ENCODE assay signal across 8 cellular contexts in genomic region chr6:148760568-148761531, GRCh38. TPM values are rescaled to one million over a fixed set of nuclear protein-coding genes. Genes with fewer than 3 reads are reported as not detected.
DNase-seq lines count a peak whose midpoint lies in the region; ATAC-seq, FAIRE-seq and TF ChIP-seq lines count a peak whose summit lies in the region.

No MANE protein-coding gene starts in this region.

- no peak overlapping the region; the same call in 1 of the 2 replicates for H3K18ac ChIP-seq in H1 (ENCODE audit: extremely low read depth, low read length)

- H3K4me1 ChIP-seq in CD8-positive, alpha-beta memory T cell (ENCODE audit: insufficient read depth, low read length): peaks cover 34% of the 10 kb centered on the region
- peaks cover 7 to 18% (median 18%) of the 10 kb centered on the region in 4 experiments for H3K4me1 ChIP-seq in H1 (replicated peaks in 1 of 4; ENCODE audit: control insufficient read depth in 3 of 4, insufficient read depth in 4 of 4, low read length in 3 of 4)

- FAIRE-seq in H1 (lab: Jason Lieb, UNC): no peak

- H3K27me3 ChIP-seq in CD8-positive, alpha-beta memory T cell (ENCODE audit: insufficient read depth, low read length, poor library complexity, severe bottlenecking): no peaks in the 10 kb centered on the region
- no peaks in the 10 kb centered on the region for H3K27me3 ChIP-seq in H1 (replicated peaks in 1 of 4; ENCODE audit: control insufficient read depth in 3 of 4, extremely low read depth in 1 of 4, insufficient read depth in 3 of 4, low read length in 3 of 4)

- H2AK5ac ChIP-seq in H1 (ENCODE audit: low read depth, low read length): no peak overlapping the region; the same call in 1 of the 2 replicates

- intact Hi-C loops in activated CD4-positive, alpha-beta memory T cell treated with anti-CD3 and anti-CD28 coated beads for 36 hours (cut with micrococcal nuclease): loop anchor here (5.0 kb wide), 2 partner anchors 271 to 614 kb away; no protein-coding TSS in a partner anchor

- H4K91ac ChIP-seq in H1 (replicated peaks; ENCODE audit: insufficient read length, low read length): no peak overlapping the region

- peak overlapping the region; percentile 51 for H3K4me3 ChIP-seq in CD8-positive, alpha-beta memory T cell (ENCODE audit: low read length)
- no peak overlapping the region for H3K4me3 ChIP-seq in H1 (ENCODE audit: extremely low read depth in 1 of 4, insufficient read depth in 2 of 4, low read depth in 3 of 4, low read length in 4 of 4)

- H3K14ac ChIP-seq in H1 (ENCODE audit: insufficient read length): no peak overlapping the region

- no peak overlapping the region for H3K4ac ChIP-seq in H1 (replicated peaks; ENCODE audit: insufficient read length, low read depth, low read length)

- H3K27me3 Mint-ChIP-seq in CD8-positive, alpha-beta memory T cell: peaks cover 0 to 3% of the 10 kb centered on the region in 2 donors
- H3K27me3 Mint-ChIP-seq in activated CD4-positive, alpha-beta memory T cell treated with anti-CD3 and anti-CD28 coated beads for 36 hours: peaks cover 8% of the 10 kb centered on the region

- H3K4me3 Mint-ChIP-seq in CD8-positive, alpha-beta memory T cell: peak overlapping the region; percentile 67 to 93 (median 80)
- peak overlapping the region; percentile 65 for H3K4me3 Mint-ChIP-seq in activated CD4-positive, alpha-beta memory T cell treated with anti-CD3 and anti-CD28 coated beads for 36 hours

- peak in 1 of 2 experiments; percentile 10; a peak in 1 of 4 replicates for TF ChIP-seq RAD21 in H1 (IDR thresholded peaks at IDR 0.05 in 1 of 2, conservative IDR thresholded peaks at IDR 0.05 in 1 of 2; ENCODE audit: low read depth in 2 of 2, low read length in 2 of 2)

- H3K23ac ChIP-seq in H1 (ENCODE audit: insufficient read length): no peak overlapping the region

- no peak overlapping the region for H2BK120ac ChIP-seq in H1 (replicated peaks; ENCODE audit: low read depth, low read length)

- peaks cover 9% of the 10 kb centered on the region for H3K79me1 ChIP-seq in H1 (ENCODE audit: low read depth, low read length)

- ATAC-seq in GM21529 (IDR thresholded peaks at IDR 0.05; ENCODE audit: unreplicated experiment): peak; percentile 43

- H3K23me2 ChIP-seq in H1 (ENCODE audit: low read depth, low read length): no peaks in the 10 kb centered on the region

- no peak overlapping the region for H3K56ac ChIP-seq in H1 (replicated peaks; ENCODE audit: insufficient read length, low read depth, low read length)

- peaks cover 15 to 94% of the 10 kb centered on the region in 2 experiments for H3K79me2 ChIP-seq in H1 (ENCODE audit: control insufficient read depth in 1 of 2, insufficient read depth in 2 of 2, low read length in 2 of 2)

- peak in 1 of 2 experiments; percentile 33; a peak in 1 of 3 replicates for TF ChIP-seq POLR2A in H1 (IDR thresholded peaks at IDR 0.05; ENCODE audit: control extremely low read depth in 1 of 2, low read depth in 2 of 2, low read length in 2 of 2)

- no peaks in the 10 kb centered on the region for H3K36me3 ChIP-seq in CD8-positive, alpha-beta memory T cell (ENCODE audit: insufficient read depth, low read length)
- no peaks in the 10 kb centered on the region for H3K36me3 ChIP-seq in H1 (ENCODE audit: control insufficient read depth in 2 of 4, insufficient read depth in 4 of 4, low read length in 3 of 4)

- WGBS in H1 (ENCODE audit: extremely low coverage in 1 of 2, insufficient coverage in 1 of 2, insufficient read length in 1 of 2, insufficient replicate concordance in 2 of 2, low coverage in 1 of 2, low lambda C conversion rate in 2 of 2, missing lambda C conversion rate in 1 of 2), 2 experiments: 57% methylated on average over 14 of the region's 14 CpGs; no CpG with 5 or more reads in 1 of the 2 experiments

- peak overlapping the region; percentile 90 to 98 (median 95) for H3K27ac Mint-ChIP-seq in CD8-positive, alpha-beta memory T cell
- peak overlapping the region; percentile 88 for H3K27ac Mint-ChIP-seq in activated CD4-positive, alpha-beta memory T cell treated with anti-CD3 and anti-CD28 coated beads for 36 hours

- no peak overlapping the region for H2BK20ac ChIP-seq in H1 (ENCODE audit: low read length)

- CTCF ChIA-PET in CD8-positive, alpha-beta memory T cell (lab: Charles Lee): interaction anchor here (0.9 to 5.7 kb wide), 3 partner anchors 9 to 20 kb away, joined by 4 to 46 read pairs (median 7); partner anchors contain the start of gene UST
- CTCF ChIA-PET in activated CD4-positive, alpha-beta memory T cell treated with anti-CD3 and anti-CD28 coated beads for 36 hours (lab: Charles Lee): interaction anchor here (0.7 to 2.0 kb wide), 8 partner anchors 10 to 742 kb away, joined by 3 to 10 read pairs (median 4); no protein-coding TSS in a partner anchor
- CTCF ChIA-PET in H1 (lab: Charles Lee; ENCODE audit: partially characterized antibody): interaction anchor here (0.5 to 1.0 kb wide), 4 partner anchors 21 to 132 kb away, joined by 3 to 6 read pairs (median 3); no protein-coding TSS in a partner anchor

- no peak overlapping the region for H2BK5ac ChIP-seq in H1 (ENCODE audit: low read depth, low read length)

- H2AFZ ChIP-seq in H1 (ENCODE audit: low read length): no peak overlapping the region

- H3K4me1 Mint-ChIP-seq in CD8-positive, alpha-beta memory T cell: peaks cover 62 to 92% (median 84%) of the 10 kb centered on the region in 3 donors
- peaks cover 73% of the 10 kb centered on the region for H3K4me1 Mint-ChIP-seq in activated CD4-positive, alpha-beta memory T cell treated with anti-CD3 and anti-CD28 coated beads for 36 hours (ENCODE audit: low read depth)

- in situ Hi-C loops in KBM-7 (cut with MboI; ENCODE audit: low pct_unique_long_range_greater_than_20kb, low sequenced_read_pairs): no loop called here

- peaks cover 3 to 15% of the 10 kb centered on the region in 2 experiments for H4K20me1 ChIP-seq in H1 (replicated peaks in 1 of 2; ENCODE audit: control insufficient read depth in 1 of 2, insufficient read depth in 2 of 2, low read length in 2 of 2)

- H4K8ac ChIP-seq in H1 (ENCODE audit: extremely low read depth, insufficient read depth, low read length): peak overlapping the region; percentile 63; the same call in 1 of the 2 replicates

- H2BK12ac ChIP-seq in H1 (ENCODE audit: low read depth, low read length): no peak overlapping the region

- H3K9me3 Mint-ChIP-seq in CD8-positive, alpha-beta memory T cell: no peaks in the 10 kb centered on the region
- H3K9me3 Mint-ChIP-seq in activated CD4-positive, alpha-beta memory T cell treated with anti-CD3 and anti-CD28 coated beads for 36 hours: no peaks in the 10 kb centered on the region

- peak; percentile 35 to 77 (median 53) for DNase-seq in CD8-positive, alpha-beta memory T cell
- DNase-seq in KBM-7 (peak; percentile 81), H1 (ENCODE audit: low read depth in 1 of 2, low spot score in 2 of 2) (peak in 1 of 2 experiments; percentile 59), middle frontal gyrus (ENCODE audit: extremely low spot score, low spot score) (peak; percentile 56), substantia nigra (lab: John Stamatoyannopoulos, UW) (peak in 36 of 49 donors; percentile 4 to 54 (median 24)), NCI-H1436 (lab: John Stamatoyannopoulos, UW) (no peak)
- DNase-seq in activated CD4-positive, alpha-beta memory T cell treated with anti-CD3 and anti-CD28 coated beads for 36 hours: peak; percentile 75

- no peaks in the 10 kb centered on the region for H3K36me3 Mint-ChIP-seq in CD8-positive, alpha-beta memory T cell
- H3K36me3 Mint-ChIP-seq in activated CD4-positive, alpha-beta memory T cell treated with anti-CD3 and anti-CD28 coated beads for 36 hours: no peaks in the 10 kb centered on the region

- peak overlapping the region in 1 of 2 experiments; percentile 24; a peak in 3 of 4 replicates for H3K4me2 ChIP-seq in H1 (ENCODE audit: insufficient read depth in 1 of 2, low read depth in 2 of 2, low read length in 2 of 2)

- H3K27ac ChIP-seq in CD8-positive, alpha-beta memory T cell (ENCODE audit: low read depth, low read length): peak overlapping the region; percentile 91
- H3K27ac ChIP-seq in H1 (ENCODE audit: low read depth, low read length) (no peak overlapping the region; the same call in 1 of the 2 replicates), substantia nigra (ENCODE audit: low read depth, low read length, poor library complexity, severe bottlenecking) (no peak overlapping the region)

- 0 out of 2 replicates have a peak overlapping the region, but pooled peaks have one; percentile 66 for H2BK15ac ChIP-seq in H1 (ENCODE audit: low read length)

- no peak overlapping the region for H4K5ac ChIP-seq in H1 (ENCODE audit: insufficient read length, low read depth, low read length)

- POLR2A ChIA-PET in CD8-positive, alpha-beta memory T cell (lab: Charles Lee): interaction anchor here (0.6 to 4.2 kb wide), 3 partner anchors 11 to 20 kb away, joined by 3 to 39 read pairs (median 4); partner anchors contain the start of gene UST
- POLR2A ChIA-PET in activated CD4-positive, alpha-beta memory T cell treated with anti-CD3 and anti-CD28 coated beads for 36 hours (lab: Charles Lee): interaction anchor here (0.6 to 2.0 kb wide), 8 partner anchors 13 to 76 kb away, joined by 3 to 14 read pairs (median 6); no protein-coding TSS in a partner anchor
- POLR2A ChIA-PET in H1 (lab: Charles Lee; ENCODE audit: partially characterized antibody): interaction anchor here (0.7 to 4.4 kb wide), 4 partner anchors 9 to 12 kb away, joined by 3 to 16 read pairs (median 6); partner anchors contain the start of gene UST

- no peak for TF ChIP-seq EP300 in H1 (IDR thresholded peaks at IDR 0.05; ENCODE audit: borderline replicate concordance in 1 of 2, low read depth in 2 of 2, low read length in 2 of 2)

- no peak for TF ChIP-seq CTCF in H1 (IDR thresholded peaks at IDR 0.05; ENCODE audit: control extremely low read depth in 1 of 3, insufficient read depth in 1 of 3, low read depth in 1 of 3, low read length in 3 of 3)

- H3K9me3 ChIP-seq in CD8-positive, alpha-beta memory T cell (ENCODE audit: low read length): no peaks in the 10 kb centered on the region
- no peaks in the 10 kb centered on the region for H3K9me3 ChIP-seq in H1 (ENCODE audit: insufficient read depth in 2 of 2, low read depth in 1 of 2, low read length in 1 of 2)

- no peak overlapping the region for H3K9ac ChIP-seq in H1 (replicated peaks in 1 of 4; ENCODE audit: extremely low read depth in 1 of 4, low read depth in 3 of 4, low read length in 3 of 4)

RNA-seq across cellular contexts. Expression of gene UST, which starts 14.0 kb away (rescaled TPM):
- total RNA-seq in CD8-positive, alpha-beta memory T cell: 1 to 10 TPM; 6.4 to 7.8 TPM
- polyA plus RNA-seq in CD8-positive, alpha-beta memory T cell: 2.4 TPM
- total RNA-seq in activated CD4-positive, alpha-beta memory T cell treated with anti-CD3 and anti-CD28 coated beads for 36 hours: 1 to 10 TPM; 3.7 to 4.9 TPM
- total RNA-seq in H1 (2021; fragmentation: NEBNext Ultra II Directional; extraction: Animal tissue kit (Norgen Biotek cat#: 25700)): 31.9 and 34.5 TPM in 2 replicates
- polyA plus RNA-seq in H1 (2011; rRNA removed): 9.5 and 13.5 TPM in 2 replicates
- 14.5 TPM for polyA plus RNA-seq in H1 (2011; cell fraction: cytosol; rRNA removed)
- 11.0 TPM for polyA plus RNA-seq in H1 (2011; cell fraction: nucleus; rRNA removed)
- 19.6 to 25.7 TPM (median 21.6 TPM) in 4 replicates for polyA plus RNA-seq in H1 (2012, experiment 1 of 2)
- 14.0 TPM for polyA plus RNA-seq in H1 (2012, experiment 2 of 2)
- 36.2 TPM for polyA plus RNA-seq in H1 (2013, experiment 1 of 2)
- polyA plus RNA-seq in H1 (2013, experiment 2 of 2): 38.7 TPM
- 16.8 and 20.8 TPM in 2 replicates for polyA minus RNA-seq in H1 (2011; rRNA and poly(A)+ RNA removed)
- polyA minus RNA-seq in H1 (2011; cell fraction: cytosol; rRNA and poly(A)+ RNA removed): 17.0 TPM
- polyA minus RNA-seq in H1 (2011; cell fraction: nucleus; rRNA and poly(A)+ RNA removed): 28.7 TPM
